In the genomic region with DNA sequence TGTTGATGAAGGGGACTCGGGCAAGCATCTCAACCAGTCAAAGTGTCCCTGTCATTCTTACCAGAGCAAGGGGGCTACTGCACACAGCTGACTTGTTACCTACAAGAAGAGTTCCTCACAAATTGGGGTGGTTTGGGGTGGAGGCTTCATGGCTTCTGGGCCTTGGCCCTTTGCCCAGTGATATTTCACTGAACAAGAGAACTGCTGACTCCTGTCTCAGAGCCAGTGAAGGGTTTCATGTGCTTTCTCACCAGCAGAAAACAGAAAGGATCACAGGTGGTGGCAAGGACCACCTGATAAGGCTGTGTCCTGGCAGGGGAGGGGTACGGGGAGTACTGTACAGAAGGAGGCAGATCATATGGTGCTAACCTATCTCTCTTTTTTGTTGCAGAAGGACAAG, we compare ENCODE assay signal across 19 cellular contexts. TPM values are rescaled to one million over a fixed set of nuclear protein-coding genes. Genes with fewer than 3 reads are reported as not detected.
DNase-seq lines count a peak whose midpoint lies in the region; ATAC-seq and TF ChIP-seq lines count a peak whose summit lies in the region.
"Had no signal": no experiment of that assay in that cellular context is flagged by ENCODE, and none has a peak within 500 bp of the region (broad histone marks: within the 10 kb centered on the region; RNA-seq: fewer than 3 reads in every experiment).

No MANE protein-coding gene starts in this region.

- peak overlapping the region; percentile 51; the same call in 1 of the 2 replicates for H3K4me2 ChIP-seq in KMS-11
- peak overlapping the region; percentile 44 for H3K4me2 ChIP-seq in parathyroid adenoma (ENCODE audit: low read length)
- H3K4me2 ChIP-seq: BLaER1 treated with 17β-estradiol and CSF1 and Interleukin-3, amounts not matched to agents 10 nM and 100 nM; GM23338 had no signal

- H3K4me1 Mint-ChIP-seq in CD4-positive, CD25-positive, alpha-beta regulatory T cell, result peaks cover 0 to 5% (median 0%) of the 10 kb centered on the region in 4 donors
- no peaks in the 10 kb centered on the region for H3K4me1 Mint-ChIP-seq in activated T-helper 17 cell treated with anti-CD3 and anti-CD28 coated beads, Interleukin-2, amount 50 U/mL, for 72 hours
- H3K4me1 Mint-ChIP-seq in glutamatergic neuron (ENCODE audit: low read depth, unreplicated experiment), result peaks cover 1% of the 10 kb centered on the region
- H3K4me1 Mint-ChIP-seq: B cell, GM23338 had no signal

- no peak overlapping the region for H3K4me3 ChIP-seq in CD4-positive, CD25-positive, alpha-beta regulatory T cell (ENCODE audit: low read depth, low read length)
- H3K4me3 ChIP-seq in KMS-11 (IDR thresholded peaks at IDR 0.05; ENCODE audit: insufficient read depth, low read depth, low read length) (no peak overlapping the region), parathyroid adenoma (ENCODE audit: low read depth, low read length) (no peak overlapping the region)
- H3K4me3 ChIP-seq: BLaER1 treated with 17β-estradiol and CSF1 and Interleukin-3, amounts not matched to agents 10 nM and 100 nM; GM23338 had no signal

- peak overlapping the region; percentile 9; the same call in 1 of the 2 replicates for H3K9ac ChIP-seq in KMS-11
- no peak overlapping the region for H3K9ac ChIP-seq in parathyroid adenoma
- H3K9ac ChIP-seq: BLaER1 treated with 17β-estradiol and CSF1 and Interleukin-3, amounts not matched to agents 10 nM and 100 nM had no signal

- H3K4me3 Mint-ChIP-seq in CD4-positive, CD25-positive, alpha-beta regulatory T cell, result no peak overlapping the region
- H3K4me3 Mint-ChIP-seq in activated T-helper 17 cell treated with anti-CD3 and anti-CD28 coated beads, Interleukin-2, amount 50 U/mL, for 72 hours, result no peak overlapping the region
- no peak overlapping the region for H3K4me3 Mint-ChIP-seq in glutamatergic neuron (ENCODE audit: unreplicated experiment)
- H3K4me3 Mint-ChIP-seq: B cell; CD8-positive, alpha-beta memory T cell; GM23338; IgD-negative memory B cell had no signal

- H3K27ac ChIP-seq in CD4-positive, CD25-positive, alpha-beta regulatory T cell (ENCODE audit: insufficient read depth, low read length, poor library complexity, severe bottlenecking), result no peak overlapping the region
- H3K27ac ChIP-seq in KMS-11 (peak overlapping the region; percentile 61), parathyroid adenoma (peak overlapping the region; percentile 24)
- H3K27ac ChIP-seq: BLaER1 treated with 17β-estradiol and CSF1 and Interleukin-3, amounts not matched to agents 10 nM and 100 nM had no signal

- peaks cover 19% of the 10 kb centered on the region for H3K36me3 Mint-ChIP-seq in CD4-positive, CD25-positive, alpha-beta regulatory T cell
- peaks cover 59% of the 10 kb centered on the region for H3K36me3 Mint-ChIP-seq in activated T-helper 17 cell treated with anti-CD3 and anti-CD28 coated beads, Interleukin-2, amount 50 U/mL, for 72 hours (ENCODE audit: low read depth)
- H3K36me3 Mint-ChIP-seq in glutamatergic neuron (ENCODE audit: unreplicated experiment), result peaks cover 4% of the 10 kb centered on the region

- no peaks in the 10 kb centered on the region for H3K9me3 Mint-ChIP-seq in CD4-positive, CD25-positive, alpha-beta regulatory T cell
- no peaks in the 10 kb centered on the region for H3K9me3 Mint-ChIP-seq in activated T-helper 17 cell treated with anti-CD3 and anti-CD28 coated beads, Interleukin-2, amount 50 U/mL, for 72 hours
- peaks cover 1% of the 10 kb centered on the region for H3K9me3 Mint-ChIP-seq in glutamatergic neuron (ENCODE audit: unreplicated experiment)
- H3K9me3 Mint-ChIP-seq: CD8-positive, alpha-beta memory T cell; GM23338; IgD-negative memory B cell had no signal

- no peak overlapping the region for H2AFZ ChIP-seq in KMS-11 (ENCODE audit: low read depth)
- H2AFZ ChIP-seq in parathyroid adenoma, result no peak overlapping the region
- H2AFZ ChIP-seq: GM23338 had no signal

- no peaks in the 10 kb centered on the region for H3K27me3 ChIP-seq in CD4-positive, CD25-positive, alpha-beta regulatory T cell (ENCODE audit: control insufficient read depth, insufficient read depth, low read length)
- no peaks in the 10 kb centered on the region for H3K27me3 ChIP-seq in KMS-11 (ENCODE audit: insufficient read depth, low read depth)
- no peaks in the 10 kb centered on the region for H3K27me3 ChIP-seq in parathyroid adenoma (ENCODE audit: control insufficient read depth, insufficient read depth, low read length)

- H4K20me1 ChIP-seq in KMS-11 (ENCODE audit: insufficient read depth), result no peaks in the 10 kb centered on the region

- no peak for TF ChIP-seq CTCF in KMS-11 (conservative IDR thresholded peaks at IDR 0.05; ENCODE audit: low read depth, low read length)
- TF ChIP-seq CTCF in parathyroid adenoma (IDR thresholded peaks at IDR 0.05), result no peak
- no peak for TF ChIP-seq CTCF in glutamatergic neuron (IDR thresholded peaks at IDR 0.05; ENCODE audit: partially characterized antibody, unreplicated experiment)

- H3K79me2 ChIP-seq in KMS-11 (ENCODE audit: insufficient read depth, low read depth) (no peaks in the 10 kb centered on the region), parathyroid adenoma (no peaks in the 10 kb centered on the region)

- no peaks in the 10 kb centered on the region for H3K27me3 Mint-ChIP-seq in CD4-positive, CD25-positive, alpha-beta regulatory T cell
- no peaks in the 10 kb centered on the region for H3K27me3 Mint-ChIP-seq in activated T-helper 17 cell treated with anti-CD3 and anti-CD28 coated beads, Interleukin-2, amount 50 U/mL, for 72 hours
- peaks cover 2% of the 10 kb centered on the region for H3K27me3 Mint-ChIP-seq in glutamatergic neuron (ENCODE audit: unreplicated experiment)
- H3K27me3 Mint-ChIP-seq: B cell, IgD-negative memory B cell had no signal

- no peaks in the 10 kb centered on the region for H3K9me3 ChIP-seq in CD4-positive, CD25-positive, alpha-beta regulatory T cell (ENCODE audit: control insufficient read depth in 2 of 2, low read length in 2 of 2)
- H3K9me3 ChIP-seq in parathyroid adenoma (ENCODE audit: control insufficient read depth, low read length), result no peaks in the 10 kb centered on the region
- H3K9me3 ChIP-seq: BLaER1 treated with 17β-estradiol and CSF1 and Interleukin-3, amounts not matched to agents 10 nM and 100 nM had no signal

- peaks cover 53% of the 10 kb centered on the region for H3K36me3 ChIP-seq in CD4-positive, CD25-positive, alpha-beta regulatory T cell (ENCODE audit: control insufficient read depth, insufficient read depth, low read length)
- H3K36me3 ChIP-seq in KMS-11 (ENCODE audit: insufficient read depth) (no peaks in the 10 kb centered on the region), parathyroid adenoma (ENCODE audit: control insufficient read depth, insufficient read depth, low read length) (no peaks in the 10 kb centered on the region)

- H3K27ac Mint-ChIP-seq in CD4-positive, CD25-positive, alpha-beta regulatory T cell, result peak overlapping the region in 2 of 3 donors; percentile 36 to 80
- peak overlapping the region; percentile 59 for H3K27ac Mint-ChIP-seq in activated T-helper 17 cell treated with anti-CD3 and anti-CD28 coated beads, Interleukin-2, amount 50 U/mL, for 72 hours
- H3K27ac Mint-ChIP-seq in glutamatergic neuron (ENCODE audit: unreplicated experiment), result no peak overlapping the region
- H3K27ac Mint-ChIP-seq: B cell, GM23338, IgD-negative memory B cell had no signal

- no peak for ATAC-seq in CD4-positive, CD25-positive, alpha-beta regulatory T cell (ENCODE audit: low read depth in 2 of 2)
- ATAC-seq in activated T-helper 17 cell treated with anti-CD3 and anti-CD28 coated beads, Interleukin-2, amount 50 U/mL, for 72 hours (replicated peaks), result no peak
- no peak for ATAC-seq in HG03520 (IDR thresholded peaks at IDR 0.05; ENCODE audit: unreplicated experiment)
- ATAC-seq: GM23338, HepG2 had no signal

- H3K4me1 ChIP-seq in CD4-positive, CD25-positive, alpha-beta regulatory T cell (ENCODE audit: control insufficient read depth, insufficient read depth, low read length, poor library complexity, severe bottlenecking), result no peaks in the 10 kb centered on the region
- H3K4me1 ChIP-seq in KMS-11 (ENCODE audit: low read depth, poor library complexity, severe bottlenecking), result peaks cover 31% of the 10 kb centered on the region
- H3K4me1 ChIP-seq in parathyroid adenoma, result no peaks in the 10 kb centered on the region
- H3K4me1 ChIP-seq: BLaER1 treated with 17β-estradiol and CSF1 and Interleukin-3, amounts not matched to agents 10 nM and 100 nM had no signal

- no peak for DNase-seq in CD4-positive, CD25-positive, alpha-beta regulatory T cell
- DNase-seq in NCI-H1436 treated with DMSO at 0.1 percent for 48 hours (lab: John Stamatoyannopoulos, UW) (no peak), glutamatergic neuron (no peak), NCI-H226 (no peak)
- DNase-seq: CD8-positive, alpha-beta memory T cell; COR-L47; DMS153; DMS79; GDM1; HCEC 1CT had no signal

RNA-seq across cellular contexts. Expression of gene DLG3, which starts 53.5 kb away (rescaled TPM):
- 20.7 TPM for total RNA-seq in CD4-positive, CD25-positive, alpha-beta regulatory T cell
- 1 to 10 TPM; 7.3 to 9.7 (median 9.1) TPM for polyA plus RNA-seq in CD4-positive, CD25-positive, alpha-beta regulatory T cell
- 10 to 100 TPM; 17.3 to 17.6 TPM for total RNA-seq in activated T-helper 17 cell treated with anti-CD3 and anti-CD28 coated beads, Interleukin-2, amount 50 U/mL, for 72 hours
- total RNA-seq in glutamatergic neuron (ENCODE audit: unreplicated experiment), result 76.7 TPM
